Comparison of ENCODE assay signal across 12 cellular contexts in genomic region chr3:167876603-167877325, GRCh38.
DNase-seq lines count a peak whose midpoint lies in the region; ATAC-seq and TF ChIP-seq lines count a peak whose summit lies in the region.
"Had no signal": no experiment of that assay in that cellular context is flagged by ENCODE, and none has a peak within 500 bp of the region (broad histone marks: within the 10 kb centered on the region; RNA-seq: fewer than 3 reads in every experiment).

No MANE protein-coding gene starts in this region.

- peaks cover 0 to 11% of the 10 kb centered on the region in 2 donors for H3K4me1 ChIP-seq in lung (ENCODE audit: control insufficient read depth in 2 of 2, insufficient read depth in 2 of 2, low read length in 2 of 2)

- H3K4me3 Mint-ChIP-seq in T-cell, result no peak overlapping the region
- H3K4me3 Mint-ChIP-seq: CD4-positive, CD25-positive, alpha-beta regulatory T cell had no signal

- H3K4me3 ChIP-seq in AG04450 (ENCODE audit: low read depth, low read length), result no peak overlapping the region
- H3K4me3 ChIP-seq in lung, result no peak overlapping the region

- H3K27me3 Mint-ChIP-seq in T-cell, result peaks cover 8% of the 10 kb centered on the region in 2 donors
- H3K27me3 Mint-ChIP-seq: CD4-positive, CD25-positive, alpha-beta regulatory T cell had no signal

- no peak for TF ChIP-seq CTCF in AG04450 (IDR thresholded peaks at IDR 0.05; ENCODE audit: low read depth, low read length)
- no peak for TF ChIP-seq CTCF in lung (IDR thresholded peaks at IDR 0.05; ENCODE audit: control extremely low read depth, extremely low read depth)

- POLR2A ChIA-PET in AG04450 (lab: Yijun Ruan, JAX), result no interaction called here
- POLR2A ChIA-PET in T-cell (lab: Charles Lee), result no interaction called here

- DNase-seq in AG04450 (ENCODE audit: low read depth, low spot score) (peak; percentile 30), M059J (ENCODE audit: low read depth) (peak; percentile 75), caudate nucleus (lab: John Stamatoyannopoulos, UW) (no peak), lung (ENCODE audit: low spot score) (no peak), T-helper 9 cell (no peak), cerebellar nuclear complex (lab: John Stamatoyannopoulos, UW) (no peak), T-cell (no peak)
- DNase-seq: activated naive CD4-positive, alpha-beta T cell treated with Interleukin-2 at 50 U/mL for 16 hours; CD4-positive, CD25-positive, alpha-beta regulatory T cell; SIG-M5; stimulated activated CD4-positive, alpha-beta T cell treated with anti-CD3 and anti-CD28 coated beads, Interleukin-4, amount 100 ng/mL, for 24 hours had no signal

- H3K9me3 ChIP-seq in AG04450 (ENCODE audit: control insufficient read depth, insufficient read depth, low read length) (no peaks in the 10 kb centered on the region), lung (ENCODE audit: control insufficient read depth in 2 of 2, insufficient read depth in 1 of 2, low read length in 1 of 2) (no peaks in the 10 kb centered on the region)

- no peaks in the 10 kb centered on the region for H3K36me3 ChIP-seq in lung (ENCODE audit: control insufficient read depth in 2 of 2, insufficient read depth in 2 of 2, low read length in 2 of 2)

- no peaks in the 10 kb centered on the region for H3K27me3 ChIP-seq in AG04450 (ENCODE audit: control insufficient read depth, insufficient read depth, low read length)
- no peaks in the 10 kb centered on the region for H3K27me3 ChIP-seq in lung (ENCODE audit: control insufficient read depth, insufficient read depth)

- no peak overlapping the region for H3K27ac Mint-ChIP-seq in T-cell
- H3K27ac Mint-ChIP-seq: CD4-positive, CD25-positive, alpha-beta regulatory T cell had no signal

- ATAC-seq in lung (ENCODE audit: insufficient read depth, low FRiP score), result no peak
- no peak for ATAC-seq in HG03469 (IDR thresholded peaks at IDR 0.05; ENCODE audit: unreplicated experiment)
- no peak for ATAC-seq in T-cell (replicated peaks in 1 of 4)

- H3K27ac ChIP-seq in AG04450 (ENCODE audit: low read depth, low read length) (no peak overlapping the region), caudate nucleus (ENCODE audit: low read depth, low read length) (peak overlapping the region; percentile 31), lung (ENCODE audit: low read depth in 1 of 2, low read length in 1 of 2) (peak overlapping the region; percentile 6 to 62)

- CTCF ChIA-PET in AG04450 (lab: Charles Lee), result interaction anchor here (0.8 kb wide), 1 partner anchor 164 kb away, joined by 3 read pairs; no protein-coding TSS in a partner anchor
- CTCF ChIA-PET in T-cell (lab: Charles Lee), result no interaction called here

- peaks cover 0 to 1% (median 1%) of the 10 kb centered on the region in 3 donors for H3K4me1 Mint-ChIP-seq in T-cell

- H3K9me3 Mint-ChIP-seq in T-cell, result no peaks in the 10 kb centered on the region
- H3K9me3 Mint-ChIP-seq: CD4-positive, CD25-positive, alpha-beta regulatory T cell had no signal

- no peaks in the 10 kb centered on the region for H3K36me3 Mint-ChIP-seq in T-cell
- H3K36me3 Mint-ChIP-seq: CD4-positive, CD25-positive, alpha-beta regulatory T cell had no signal

- 36 to 41% methylated on average over 4 of the region's 4 CpGs for WGBS in lung, 2 donors

Comparison
In these comparisons a context has a peak if more than half of its experiments do, and no peak if none do; other contexts are left out.
1. DNase-seq: peak in AG04450 (single experiment) and M059J (single experiment); none in caudate nucleus (0 of 61), lung (single experiment), T-helper 9 cell (single experiment), cerebellar nuclear complex (0 of 2) and T-cell (0 of 34).